ENCODE assay signal across 8 cellular contexts in genomic region chr10:101817542-101818118, GRCh38. TPM values are rescaled to one million over a fixed set of nuclear protein-coding genes. Genes with fewer than 3 reads are reported as not detected.
A peak's percentile ranks its signal among the peaks of the same experiment; 100 is the strongest.
DNase-seq lines count a peak whose midpoint lies in the region; ATAC-seq and TF ChIP-seq lines count a peak whose summit lies in the region.

No MANE protein-coding gene starts in this region.

- H3K4me1 Mint-ChIP-seq in chondrocyte (ENCODE audit: low read depth): peaks cover 47% of the 10 kb centered on the region

- H4K20me1 ChIP-seq in SU-DHL-6 (ENCODE audit: low read depth, low read length): peaks cover 31% of the 10 kb centered on the region

- H3K27me3 Mint-ChIP-seq in chondrocyte (ENCODE audit: low read depth): no peaks in the 10 kb centered on the region

- H3K9ac ChIP-seq in SU-DHL-6 (ENCODE audit: low read length): peak overlapping the region; percentile 93

- peak overlapping the region; percentile 97 for H3K4me3 Mint-ChIP-seq in chondrocyte (ENCODE audit: unreplicated experiment)

- peaks cover 11% of the 10 kb centered on the region; the same call in 1 of the 2 replicates for H3K36me3 ChIP-seq in SU-DHL-6 (ENCODE audit: low read length)
- no peaks in the 10 kb centered on the region for H3K36me3 ChIP-seq in kidney epithelial cell (ENCODE audit: control insufficient read depth, insufficient read depth, low read length)

- H3K79me2 ChIP-seq in SU-DHL-6 (ENCODE audit: insufficient read depth, low read length): peaks cover 55% of the 10 kb centered on the region

- H3K9me3 ChIP-seq in SU-DHL-6 (ENCODE audit: insufficient read depth, low read length): no peaks in the 10 kb centered on the region

- peaks cover 3% of the 10 kb centered on the region for H3K36me3 Mint-ChIP-seq in chondrocyte (ENCODE audit: low read depth)

- H3K9me2 ChIP-seq in SU-DHL-6 (replicated peaks; ENCODE audit: insufficient read depth, low read length): no peaks in the 10 kb centered on the region

- H3F3A ChIP-seq in SU-DHL-6 (ENCODE audit: insufficient read depth): peaks cover 25% of the 10 kb centered on the region

- H3K9me3 Mint-ChIP-seq in chondrocyte (ENCODE audit: low read depth): no peaks in the 10 kb centered on the region

- TF ChIP-seq CTCF in SU-DHL-6 (IDR thresholded peaks at IDR 0.05; ENCODE audit: insufficient read depth, low read length, poor library complexity, severe bottlenecking) (no peak), chondrocyte (IDR thresholded peaks at IDR 0.05) (no peak), kidney epithelial cell (IDR thresholded peaks at IDR 0.05; ENCODE audit: insufficient read depth, low read length, poor library complexity, severe bottlenecking) (no peak)

- DNase-seq in NK-92 treated with Interleukin-12 subunit alpha and Interleukin-12 subunit beta, amount 100 ng/mL, for 24 hours (lab: John Stamatoyannopoulos, UW): peak; percentile 38
- DNase-seq in NK-92 (lab: John Stamatoyannopoulos, UW; ENCODE audit: unreplicated experiment) (no peak), chondrocyte (ENCODE audit: low spot score) (peak; percentile 93), kidney epithelial cell (ENCODE audit: low read depth) (peak; percentile 79), smooth muscle cell of the brain vasculature (ENCODE audit: low read depth, low spot score) (peak; percentile 80), NCI-H1048 (lab: John Stamatoyannopoulos, UW) (no peak)

- H2AFZ ChIP-seq in SU-DHL-6 (ENCODE audit: low read depth, low read length, severe bottlenecking): no peak overlapping the region

- H3K4me3 ChIP-seq in SU-DHL-6 (ENCODE audit: insufficient read depth, low read length, poor library complexity, severe bottlenecking) (peak overlapping the region; percentile 97), kidney epithelial cell (ENCODE audit: low read depth, low read length) (peak overlapping the region; percentile 99)

- peak overlapping the region; percentile 100 for H3K4me2 ChIP-seq in SU-DHL-6 (ENCODE audit: low read depth, low read length, poor library complexity, severe bottlenecking)

- ATAC-seq in HG03354 (IDR thresholded peaks at IDR 0.05; ENCODE audit: poor library complexity, severe bottlenecking, unreplicated experiment): peak; percentile 17

- H3K27me3 ChIP-seq in SU-DHL-6 (ENCODE audit: low read length) (no peaks in the 10 kb centered on the region), kidney epithelial cell (ENCODE audit: control insufficient read depth, insufficient read depth, low read length) (no peaks in the 10 kb centered on the region)

- peak overlapping the region; percentile 100 for H3K27ac Mint-ChIP-seq in chondrocyte (ENCODE audit: unreplicated experiment)

- peak overlapping the region; percentile 44 for H3K27ac ChIP-seq in SU-DHL-6 (ENCODE audit: low read depth, low read length)

RNA-seq across cellular contexts. Expression of gene OGA, which starts 0.6 kb away (rescaled TPM):
- total RNA-seq in chondrocyte (75.5 to 79.2 TPM (median 75.5 TPM) in 3 replicates), kidney epithelial cell (72.8 and 78.9 TPM in 2 replicates)

RNA-seq across cellular contexts. Expression of gene KCNIP2, which starts 26.0 kb away (rescaled TPM):
- total RNA-seq in chondrocyte (1.8 to 3.1 TPM (median 1.9 TPM) in 3 replicates), kidney epithelial cell (0.29 and 0.48 TPM in 2 replicates)

RNA-seq across cellular contexts. Expression of gene NPM3, which starts 34.4 kb away (rescaled TPM):
- total RNA-seq in chondrocyte: 34.0 to 49.0 TPM (median 36.5 TPM) in 3 replicates
- 98.6 and 115 TPM in 2 replicates for total RNA-seq in kidney epithelial cell

RNA-seq across cellular contexts. Expression of gene FGF8, which starts 41.7 kb away (rescaled TPM):
- total RNA-seq in chondrocyte (not detected in 3 replicates), kidney epithelial cell (not detected in 2 replicates)

Comparison
In these comparisons a context has a peak if more than half of its experiments do, and no peak if none do; other contexts are left out.
1. DNase-seq: peak in NK-92 treated with Interleukin-12 subunit alpha and Interleukin-12 subunit beta, amount 100 ng/mL, for 24 hours (single experiment), chondrocyte (single experiment), kidney epithelial cell (single experiment) and smooth muscle cell of the brain vasculature (single experiment); none in NK-92 (single experiment) and NCI-H1048 (single experiment).